Comparison of ENCODE assay signal across 1 cellular context in the genomic region with DNA sequence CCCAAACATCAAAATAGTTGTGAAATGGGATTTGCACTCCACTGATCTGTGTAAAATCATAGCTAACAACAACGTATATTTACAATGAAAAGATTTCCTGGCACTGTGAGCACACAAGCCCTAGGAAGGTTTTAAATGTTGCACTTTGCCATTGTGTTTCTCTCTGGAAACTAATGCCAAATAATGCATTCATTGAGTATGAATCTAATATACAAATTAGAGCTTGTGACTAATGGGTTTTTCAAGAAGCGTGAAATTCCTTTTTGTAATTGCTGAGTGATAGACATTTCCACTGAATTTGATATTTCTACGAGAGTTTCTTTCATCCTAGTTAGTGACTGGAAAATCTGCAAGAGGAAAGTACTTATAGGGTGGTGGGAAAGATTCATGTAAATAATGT.
TF ChIP-seq lines count a peak whose summit lies in the region.

No MANE protein-coding gene starts in this region.

TF ChIP-seq in GM12878, 131 proteins besides CTCF, POLR2A, EP300 and RAD21:
- TF ChIP-seq, protein P1, sequence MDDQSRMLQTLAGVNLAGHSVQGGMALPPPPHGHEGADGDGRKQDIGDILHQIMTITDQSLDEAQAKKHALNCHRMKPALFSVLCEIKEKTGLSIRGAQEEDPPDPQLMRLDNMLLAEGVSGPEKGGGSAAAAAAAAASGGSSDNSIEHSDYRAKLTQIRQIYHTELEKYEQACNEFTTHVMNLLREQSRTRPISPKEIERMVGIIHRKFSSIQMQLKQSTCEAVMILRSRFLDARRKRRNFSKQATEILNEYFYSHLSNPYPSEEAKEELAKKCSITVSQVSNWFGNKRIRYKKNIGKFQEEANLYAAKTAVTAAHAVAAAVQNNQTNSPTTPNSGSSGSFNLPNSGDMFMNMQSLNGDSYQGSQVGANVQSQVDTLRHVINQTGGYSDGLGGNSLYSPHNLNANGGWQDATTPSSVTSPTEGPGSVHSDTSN (IDR thresholded peaks at IDR 0.05; ENCODE audit: insufficient replicate concordance, low read depth, low read length): no peak
- no peak for TF ChIP-seq SREBF1 (IDR thresholded peaks at IDR 0.05; ENCODE audit: low read length)
- TF ChIP-seq BRCA1 (IDR thresholded peaks at IDR 0.05; ENCODE audit: low read depth, low read length): no peak
- no peak for TF ChIP-seq STAT1 (conservative IDR thresholded peaks at IDR 0.05)
- no peak for TF ChIP-seq ZNF622 (IDR thresholded peaks at IDR 0.05)
- no peak for TF ChIP-seq TCF3 (IDR thresholded peaks at IDR 0.05; ENCODE audit: borderline replicate concordance, insufficient read depth, low read depth, low read length)
- TF ChIP-seq, protein P2, sequence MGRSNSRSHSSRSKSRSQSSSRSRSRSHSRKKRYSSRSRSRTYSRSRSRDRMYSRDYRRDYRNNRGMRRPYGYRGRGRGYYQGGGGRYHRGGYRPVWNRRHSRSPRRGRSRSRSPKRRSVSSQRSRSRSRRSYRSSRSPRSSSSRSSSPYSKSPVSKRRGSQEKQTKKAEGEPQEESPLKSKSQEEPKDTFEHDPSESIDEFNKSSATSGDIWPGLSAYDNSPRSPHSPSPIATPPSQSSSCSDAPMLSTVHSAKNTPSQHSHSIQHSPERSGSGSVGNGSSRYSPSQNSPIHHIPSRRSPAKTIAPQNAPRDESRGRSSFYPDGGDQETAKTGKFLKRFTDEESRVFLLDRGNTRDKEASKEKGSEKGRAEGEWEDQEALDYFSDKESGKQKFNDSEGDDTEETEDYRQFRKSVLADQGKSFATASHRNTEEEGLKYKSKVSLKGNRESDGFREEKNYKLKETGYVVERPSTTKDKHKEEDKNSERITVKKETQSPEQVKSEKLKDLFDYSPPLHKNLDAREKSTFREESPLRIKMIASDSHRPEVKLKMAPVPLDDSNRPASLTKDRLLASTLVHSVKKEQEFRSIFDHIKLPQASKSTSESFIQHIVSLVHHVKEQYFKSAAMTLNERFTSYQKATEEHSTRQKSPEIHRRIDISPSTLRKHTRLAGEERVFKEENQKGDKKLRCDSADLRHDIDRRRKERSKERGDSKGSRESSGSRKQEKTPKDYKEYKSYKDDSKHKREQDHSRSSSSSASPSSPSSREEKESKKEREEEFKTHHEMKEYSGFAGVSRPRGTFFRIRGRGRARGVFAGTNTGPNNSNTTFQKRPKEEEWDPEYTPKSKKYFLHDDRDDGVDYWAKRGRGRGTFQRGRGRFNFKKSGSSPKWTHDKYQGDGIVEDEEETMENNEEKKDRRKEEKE (IDR thresholded peaks at IDR 0.05): no peak
- TF ChIP-seq, protein P3, sequence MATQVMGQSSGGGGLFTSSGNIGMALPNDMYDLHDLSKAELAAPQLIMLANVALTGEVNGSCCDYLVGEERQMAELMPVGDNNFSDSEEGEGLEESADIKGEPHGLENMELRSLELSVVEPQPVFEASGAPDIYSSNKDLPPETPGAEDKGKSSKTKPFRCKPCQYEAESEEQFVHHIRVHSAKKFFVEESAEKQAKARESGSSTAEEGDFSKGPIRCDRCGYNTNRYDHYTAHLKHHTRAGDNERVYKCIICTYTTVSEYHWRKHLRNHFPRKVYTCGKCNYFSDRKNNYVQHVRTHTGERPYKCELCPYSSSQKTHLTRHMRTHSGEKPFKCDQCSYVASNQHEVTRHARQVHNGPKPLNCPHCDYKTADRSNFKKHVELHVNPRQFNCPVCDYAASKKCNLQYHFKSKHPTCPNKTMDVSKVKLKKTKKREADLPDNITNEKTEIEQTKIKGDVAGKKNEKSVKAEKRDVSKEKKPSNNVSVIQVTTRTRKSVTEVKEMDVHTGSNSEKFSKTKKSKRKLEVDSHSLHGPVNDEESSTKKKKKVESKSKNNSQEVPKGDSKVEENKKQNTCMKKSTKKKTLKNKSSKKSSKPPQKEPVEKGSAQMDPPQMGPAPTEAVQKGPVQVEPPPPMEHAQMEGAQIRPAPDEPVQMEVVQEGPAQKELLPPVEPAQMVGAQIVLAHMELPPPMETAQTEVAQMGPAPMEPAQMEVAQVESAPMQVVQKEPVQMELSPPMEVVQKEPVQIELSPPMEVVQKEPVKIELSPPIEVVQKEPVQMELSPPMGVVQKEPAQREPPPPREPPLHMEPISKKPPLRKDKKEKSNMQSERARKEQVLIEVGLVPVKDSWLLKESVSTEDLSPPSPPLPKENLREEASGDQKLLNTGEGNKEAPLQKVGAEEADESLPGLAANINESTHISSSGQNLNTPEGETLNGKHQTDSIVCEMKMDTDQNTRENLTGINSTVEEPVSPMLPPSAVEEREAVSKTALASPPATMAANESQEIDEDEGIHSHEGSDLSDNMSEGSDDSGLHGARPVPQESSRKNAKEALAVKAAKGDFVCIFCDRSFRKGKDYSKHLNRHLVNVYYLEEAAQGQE (IDR thresholded peaks at IDR 0.05; ENCODE audit: low read depth, low read length): no peak
- no peak for TF ChIP-seq FOXM1 (IDR thresholded peaks at IDR 0.05; ENCODE audit: low read depth, low read length)
- TF ChIP-seq PAX5 (IDR thresholded peaks at IDR 0.05; ENCODE audit: borderline replicate concordance, low read depth, low read length): no peak
- TF ChIP-seq SPI1 (IDR thresholded peaks at IDR 0.05; ENCODE audit: borderline replicate concordance, insufficient read depth, low read depth, low read length): no peak
- TF ChIP-seq TCF7 (IDR thresholded peaks at IDR 0.05; ENCODE audit: borderline replicate concordance): no peak
- no peak for TF ChIP-seq CHD2 (IDR thresholded peaks at IDR 0.05; ENCODE audit: borderline replicate concordance, low read depth, low read length)
- TF ChIP-seq ZNF24 (IDR thresholded peaks at IDR 0.05): no peak
- no peak for TF ChIP-seq SP1 (IDR thresholded peaks at IDR 0.05; ENCODE audit: low read depth, low read length)
- TF ChIP-seq GABPA (IDR thresholded peaks at IDR 0.05; ENCODE audit: low read depth): no peak
- TF ChIP-seq, protein P4, sequence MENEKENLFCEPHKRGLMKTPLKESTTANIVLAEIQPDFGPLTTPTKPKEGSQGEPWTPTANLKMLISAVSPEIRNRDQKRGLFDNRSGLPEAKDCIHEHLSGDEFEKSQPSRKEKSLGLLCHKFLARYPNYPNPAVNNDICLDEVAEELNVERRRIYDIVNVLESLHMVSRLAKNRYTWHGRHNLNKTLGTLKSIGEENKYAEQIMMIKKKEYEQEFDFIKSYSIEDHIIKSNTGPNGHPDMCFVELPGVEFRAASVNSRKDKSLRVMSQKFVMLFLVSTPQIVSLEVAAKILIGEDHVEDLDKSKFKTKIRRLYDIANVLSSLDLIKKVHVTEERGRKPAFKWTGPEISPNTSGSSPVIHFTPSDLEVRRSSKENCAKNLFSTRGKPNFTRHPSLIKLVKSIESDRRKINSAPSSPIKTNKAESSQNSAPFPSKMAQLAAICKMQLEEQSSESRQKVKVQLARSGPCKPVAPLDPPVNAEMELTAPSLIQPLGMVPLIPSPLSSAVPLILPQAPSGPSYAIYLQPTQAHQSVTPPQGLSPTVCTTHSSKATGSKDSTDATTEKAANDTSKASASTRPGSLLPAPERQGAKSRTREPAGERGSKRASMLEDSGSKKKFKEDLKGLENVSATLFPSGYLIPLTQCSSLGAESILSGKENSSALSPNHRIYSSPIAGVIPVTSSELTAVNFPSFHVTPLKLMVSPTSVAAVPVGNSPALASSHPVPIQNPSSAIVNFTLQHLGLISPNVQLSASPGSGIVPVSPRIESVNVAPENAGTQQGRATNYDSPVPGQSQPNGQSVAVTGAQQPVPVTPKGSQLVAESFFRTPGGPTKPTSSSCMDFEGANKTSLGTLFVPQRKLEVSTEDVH (IDR thresholded peaks at IDR 0.05; ENCODE audit: low read depth, partially characterized antibody): no peak
- no peak for TF ChIP-seq SIN3A (IDR thresholded peaks at IDR 0.05; ENCODE audit: low read depth, low read length)
